ENCODE assay signal across 22 cellular contexts in the genomic region with DNA sequence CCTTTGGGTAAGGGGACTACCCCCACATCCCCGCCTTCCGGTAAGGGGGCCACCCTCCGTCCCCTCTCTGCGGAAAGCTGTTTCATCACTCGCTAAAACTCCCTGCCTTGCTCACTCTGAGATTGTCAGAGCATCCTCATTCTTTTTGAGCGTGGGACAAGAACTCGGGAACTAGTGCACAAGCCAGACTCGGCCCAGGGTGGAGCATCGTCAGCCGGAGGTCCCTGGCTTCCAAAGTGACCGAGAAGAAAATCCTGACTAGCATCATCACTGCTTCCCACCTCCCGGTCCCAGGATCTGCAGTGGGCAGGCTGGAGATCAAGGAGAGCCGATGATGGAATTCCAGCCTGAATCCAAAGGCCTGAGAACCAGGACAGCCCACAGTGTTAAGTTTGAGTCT.
"Had no signal": no experiment of that assay in that cellular context is flagged by ENCODE, and none has a peak within 500 bp of the region (broad histone marks: within the 10 kb centered on the region; RNA-seq: fewer than 3 reads in every experiment).

No MANE protein-coding gene starts in this region.

- ATAC-seq: heart left ventricle; mucosa of descending colon; naive thymus-derived CD8-positive, alpha-beta T cell; stimulated activated effector memory CD8-positive, alpha-beta T cell treated with anti-CD3 and anti-CD28 coated beads, Interleukin-12 subunit alpha, Interleukin-12 subunit beta, amount 100 ng/mL, for 72 hours; stimulated activated naive CD8-positive, alpha-beta T cell treated with anti-CD3 and anti-CD28 coated beads, Interleukin-15, Interleukin-2, amounts not matched to agents 100 U/mL and 50 U/mL, for 24 hours had no signal

- H3K27me3 ChIP-seq: colonic mucosa, heart left ventricle, suprapubic skin, thyroid gland, uterus had no signal

- H3K36me3 Mint-ChIP-seq: stimulated activated effector memory CD8-positive, alpha-beta T cell treated with anti-CD3 and anti-CD28 coated beads, Interleukin-12 subunit alpha, Interleukin-12 subunit beta, amount 100 ng/mL, for 72 hours; type B pancreatic cell had no signal

- H3K27ac ChIP-seq: colonic mucosa, heart left ventricle, neutrophil, suprapubic skin, thyroid gland, uterus had no signal

- H3K4me1 ChIP-seq: colonic mucosa, suprapubic skin, thyroid gland, uterus had no signal

- H3K4me2 ChIP-seq: smooth muscle cell had no signal

- DNase-seq: colonic mucosa; effector CD4-positive, alpha-beta T cell; endodermal cell; erythroblast; foreskin melanocyte; heart left ventricle; hippocampal formation; kidney glomerular epithelial cell; mammary epithelial cell; mucosa of descending colon; naive thymus-derived CD8-positive, alpha-beta T cell; stimulated activated CD4-positive, alpha-beta T cell treated with anti-CD3 and anti-CD28 coated beads, Interleukin-4, amount 100 ng/mL, for 1 hour; stimulated activated CD8-positive, alpha-beta memory T cell treated with anti-CD3 and anti-CD28 coated beads, Interleukin-4, amount 100 ng/mL, for 48 hours; stimulated activated naive CD8-positive, alpha-beta T cell treated with anti-CD3 and anti-CD28 coated beads, Interleukin-15, Interleukin-2, amounts not matched to agents 100 U/mL and 50 U/mL, for 24 hours; thyroid gland had no signal

- H3K36me3 ChIP-seq: colonic mucosa, heart left ventricle, neutrophil, suprapubic skin, thyroid gland, uterus had no signal

- H3K4me1 Mint-ChIP-seq: endodermal cell had no signal

- H3K4me3 ChIP-seq: colonic mucosa, heart left ventricle, mucosa of descending colon, smooth muscle cell, suprapubic skin, thyroid gland, uterus had no signal

- H3K27ac Mint-ChIP-seq: endodermal cell; naive thymus-derived CD8-positive, alpha-beta T cell; stimulated activated effector memory CD8-positive, alpha-beta T cell treated with anti-CD3 and anti-CD28 coated beads, Interleukin-12 subunit alpha, Interleukin-12 subunit beta, amount 100 ng/mL, for 72 hours; type B pancreatic cell had no signal

- FAIRE-seq: endothelial cell of umbilical vein had no signal

- H3K4me3 Mint-ChIP-seq: endodermal cell; naive thymus-derived CD8-positive, alpha-beta T cell; stimulated activated effector memory CD8-positive, alpha-beta T cell treated with anti-CD3 and anti-CD28 coated beads, Interleukin-12 subunit alpha, Interleukin-12 subunit beta, amount 100 ng/mL, for 72 hours; type B pancreatic cell had no signal

- H3K9me3 ChIP-seq: colonic mucosa, mucosa of descending colon, neutrophil, suprapubic skin, thyroid gland, uterus had no signal

- H3K27me3 Mint-ChIP-seq: naive thymus-derived CD8-positive, alpha-beta T cell; type B pancreatic cell had no signal

- H3K9me3 Mint-ChIP-seq: naive thymus-derived CD8-positive, alpha-beta T cell; stimulated activated effector memory CD8-positive, alpha-beta T cell treated with anti-CD3 and anti-CD28 coated beads, Interleukin-12 subunit alpha, Interleukin-12 subunit beta, amount 100 ng/mL, for 72 hours; type B pancreatic cell had no signal
